ENCODE assay signal across 1 cellular context in the genomic region with DNA sequence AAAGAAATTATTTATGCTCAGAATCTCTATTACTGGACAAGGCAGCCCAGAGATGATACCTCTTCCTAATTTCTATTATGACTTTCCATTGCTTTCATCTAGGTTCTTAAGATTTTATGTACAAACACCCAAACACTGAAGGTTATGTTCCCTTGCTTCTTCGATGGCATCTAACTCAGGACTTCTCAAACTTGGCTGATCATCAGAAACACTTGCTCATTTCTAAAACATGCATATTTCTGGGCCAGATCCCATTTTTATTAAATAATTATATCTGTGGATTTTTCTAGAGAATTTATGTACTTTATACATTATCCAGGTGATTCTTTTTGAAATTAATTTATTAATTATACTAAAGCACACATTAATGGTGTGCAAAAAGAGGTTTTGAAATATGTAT.
TF ChIP-seq lines count a peak whose summit lies in the region.

No MANE protein-coding gene starts in this region.

TF ChIP-seq in GM23338, 12 proteins besides CTCF, POLR2A, EP300 and RAD21 (continued from another document):
- TF ChIP-seq, protein P1, sequence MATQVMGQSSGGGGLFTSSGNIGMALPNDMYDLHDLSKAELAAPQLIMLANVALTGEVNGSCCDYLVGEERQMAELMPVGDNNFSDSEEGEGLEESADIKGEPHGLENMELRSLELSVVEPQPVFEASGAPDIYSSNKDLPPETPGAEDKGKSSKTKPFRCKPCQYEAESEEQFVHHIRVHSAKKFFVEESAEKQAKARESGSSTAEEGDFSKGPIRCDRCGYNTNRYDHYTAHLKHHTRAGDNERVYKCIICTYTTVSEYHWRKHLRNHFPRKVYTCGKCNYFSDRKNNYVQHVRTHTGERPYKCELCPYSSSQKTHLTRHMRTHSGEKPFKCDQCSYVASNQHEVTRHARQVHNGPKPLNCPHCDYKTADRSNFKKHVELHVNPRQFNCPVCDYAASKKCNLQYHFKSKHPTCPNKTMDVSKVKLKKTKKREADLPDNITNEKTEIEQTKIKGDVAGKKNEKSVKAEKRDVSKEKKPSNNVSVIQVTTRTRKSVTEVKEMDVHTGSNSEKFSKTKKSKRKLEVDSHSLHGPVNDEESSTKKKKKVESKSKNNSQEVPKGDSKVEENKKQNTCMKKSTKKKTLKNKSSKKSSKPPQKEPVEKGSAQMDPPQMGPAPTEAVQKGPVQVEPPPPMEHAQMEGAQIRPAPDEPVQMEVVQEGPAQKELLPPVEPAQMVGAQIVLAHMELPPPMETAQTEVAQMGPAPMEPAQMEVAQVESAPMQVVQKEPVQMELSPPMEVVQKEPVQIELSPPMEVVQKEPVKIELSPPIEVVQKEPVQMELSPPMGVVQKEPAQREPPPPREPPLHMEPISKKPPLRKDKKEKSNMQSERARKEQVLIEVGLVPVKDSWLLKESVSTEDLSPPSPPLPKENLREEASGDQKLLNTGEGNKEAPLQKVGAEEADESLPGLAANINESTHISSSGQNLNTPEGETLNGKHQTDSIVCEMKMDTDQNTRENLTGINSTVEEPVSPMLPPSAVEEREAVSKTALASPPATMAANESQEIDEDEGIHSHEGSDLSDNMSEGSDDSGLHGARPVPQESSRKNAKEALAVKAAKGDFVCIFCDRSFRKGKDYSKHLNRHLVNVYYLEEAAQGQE (IDR thresholded peaks at IDR 0.05; ENCODE audit: unreplicated experiment): no peak
